Comparison of ENCODE assay signal across 8 cellular contexts in genomic region chr10:72625276-72625607, GRCh38. TPM values are rescaled to one million over a fixed set of nuclear protein-coding genes. Genes with fewer than 3 reads are reported as not detected.
DNase-seq lines count a peak whose midpoint lies in the region; ATAC-seq lines count a peak whose summit lies in the region.

No MANE protein-coding gene starts in this region.

- DNase-seq in T-helper 1 cell (no peak), inferior parietal cortex (ENCODE audit: extremely low spot score) (peak; percentile 33), substantia nigra (lab: John Stamatoyannopoulos, UW) (no peak), NCI-H2081 treated with DMSO at 0.1 percent for 48 hours (lab: John Stamatoyannopoulos, UW) (no peak), GM19240 (ENCODE audit: insufficient read length, low spot score) (no peak)
- DNase-seq in activated naive CD4-positive, alpha-beta T cell treated with anti-CD3 and anti-CD28 coated beads, Interleukin-2, amount 50 U/mL, for 72 hours (ENCODE audit: low spot score in 2 of 2), result no peak
- no peak for DNase-seq in activated CD4-positive, alpha-beta T cell treated with anti-CD3 and anti-CD28 coated beads, Interleukin-2, amount 50 U/mL, for 48 hours

- ATAC-seq in activated naive CD4-positive, alpha-beta T cell treated with anti-CD3 and anti-CD28 coated beads, Interleukin-2, amount 50 U/mL, for 72 hours, result no peak

- H3K27me3 Mint-ChIP-seq in T-helper 1 cell treated with Interleukin-12 subunit alpha and Interleukin-12 subunit beta and Interleukin-4 antibody, amounts not matched to agents 30 μg/mL and 1 μg/mL, for 36 hours (ENCODE audit: low read depth), result no peaks in the 10 kb centered on the region

- H3K27ac Mint-ChIP-seq in T-helper 1 cell treated with Interleukin-12 subunit alpha and Interleukin-12 subunit beta and Interleukin-4 antibody, amounts not matched to agents 30 μg/mL and 1 μg/mL, for 36 hours, result peak overlapping the region; percentile 99
- peak overlapping the region; percentile 90 to 98 for H3K27ac Mint-ChIP-seq in activated naive CD4-positive, alpha-beta T cell treated with anti-CD3 and anti-CD28 coated beads, Interleukin-2, amount 50 U/mL, for 72 hours

- H3K4me1 Mint-ChIP-seq in T-helper 1 cell treated with Interleukin-12 subunit alpha and Interleukin-12 subunit beta and Interleukin-4 antibody, amounts not matched to agents 30 μg/mL and 1 μg/mL, for 36 hours (ENCODE audit: low read depth), result peaks cover 15% of the 10 kb centered on the region

- H3K27ac ChIP-seq in substantia nigra (ENCODE audit: low read depth, low read length, poor library complexity, severe bottlenecking), result peak overlapping the region; percentile 80

- H3K9me3 Mint-ChIP-seq in T-helper 1 cell treated with Interleukin-12 subunit alpha and Interleukin-12 subunit beta and Interleukin-4 antibody, amounts not matched to agents 30 μg/mL and 1 μg/mL, for 36 hours, result no peaks in the 10 kb centered on the region
- no peaks in the 10 kb centered on the region for H3K9me3 Mint-ChIP-seq in activated naive CD4-positive, alpha-beta T cell treated with anti-CD3 and anti-CD28 coated beads, Interleukin-2, amount 50 U/mL, for 72 hours

- H3K36me3 Mint-ChIP-seq in T-helper 1 cell treated with Interleukin-12 subunit alpha and Interleukin-12 subunit beta and Interleukin-4 antibody, amounts not matched to agents 30 μg/mL and 1 μg/mL, for 36 hours (ENCODE audit: low read depth), result peaks cover 2% of the 10 kb centered on the region
- H3K36me3 Mint-ChIP-seq in activated naive CD4-positive, alpha-beta T cell treated with anti-CD3 and anti-CD28 coated beads, Interleukin-2, amount 50 U/mL, for 72 hours, result peaks cover 10 to 12% of the 10 kb centered on the region in 2 donors

- H3K4me3 Mint-ChIP-seq in T-helper 1 cell treated with Interleukin-12 subunit alpha and Interleukin-12 subunit beta and Interleukin-4 antibody, amounts not matched to agents 30 μg/mL and 1 μg/mL, for 36 hours, result peak overlapping the region; percentile 100

RNA-seq across cellular contexts. Expression of gene MICU1, which starts 0.6 kb away (rescaled TPM):
- total RNA-seq in activated naive CD4-positive, alpha-beta T cell treated with anti-CD3 and anti-CD28 coated beads, Interleukin-2, amount 50 U/mL, for 72 hours, result 10 to 100 TPM; 42.8 to 49.6 TPM
